Comparison of ENCODE assay signal across 13 cellular contexts in the genomic region with DNA sequence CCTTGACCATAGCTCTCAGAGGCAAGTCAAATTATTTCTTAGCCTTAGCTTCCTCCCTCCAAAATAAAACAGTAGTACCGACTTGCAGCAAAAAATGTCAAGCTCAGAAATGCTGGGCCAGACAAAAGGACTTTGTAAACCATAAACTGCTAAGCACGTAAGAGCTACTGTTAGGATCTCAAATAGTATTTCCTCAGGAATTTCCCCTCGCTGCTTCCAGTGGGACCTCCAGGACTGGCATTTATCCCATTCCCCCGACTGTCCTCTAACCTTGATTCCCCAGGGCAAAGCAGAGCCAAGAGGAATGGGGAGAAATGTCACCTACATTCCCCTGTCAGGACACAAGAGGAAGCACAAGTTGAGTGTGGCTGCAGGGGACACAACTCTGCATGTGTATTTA. TPM values are rescaled to one million over a fixed set of nuclear protein-coding genes. Genes with fewer than 3 reads are reported as not detected.
DNase-seq lines count a peak whose midpoint lies in the region; ATAC-seq and TF ChIP-seq lines count a peak whose summit lies in the region.
"Had no signal": no experiment of that assay in that cellular context is flagged by ENCODE, and none has a peak within 500 bp of the region (broad histone marks: within the 10 kb centered on the region; RNA-seq: fewer than 3 reads in every experiment).

No MANE protein-coding gene starts in this region.

- no peak overlapping the region for H3K9ac ChIP-seq in parathyroid adenoma

- H3K4me1 Mint-ChIP-seq in endothelial cell (ENCODE audit: unreplicated experiment): peaks cover 40% of the 10 kb centered on the region
- peaks cover 16% of the 10 kb centered on the region for H3K4me1 Mint-ChIP-seq in CD4-positive, alpha-beta T cell (ENCODE audit: low read depth)

- H3K4me3 Mint-ChIP-seq in endothelial cell (ENCODE audit: unreplicated experiment): peak overlapping the region; percentile 6
- H3K4me3 Mint-ChIP-seq in CD4-positive, alpha-beta T cell: no peak overlapping the region
- H3K4me3 Mint-ChIP-seq: WTC11 had no signal

- intact Hi-C loops in heart right ventricle (cut with DNase I): loop anchor here in 1 of 10 donors (5.0 kb wide), 1 partner anchor 50 kb away; no protein-coding TSS in a partner anchor
- intact Hi-C loops in Right ventricle myocardium inferior (cut with DNase I): no loop called here
- intact Hi-C loops in uterus (cut with DNase I; ENCODE audit: low total_unique reads): no loop called here
- intact Hi-C loops in CD4-positive, alpha-beta T cell (cut with DNase I, micrococcal nuclease): no loop called here

- 33 to 68% methylated on average over 4 of the region's 4 CpGs for WGBS in heart right ventricle, 2 donors

- CTCF ChIA-PET in CD4-positive, alpha-beta T cell (lab: Charles Lee): no interaction called here

- peak overlapping the region; percentile 74 to 100 (median 99) for H3K27ac ChIP-seq in heart right ventricle
- peak overlapping the region; percentile 16 for H3K27ac ChIP-seq in parathyroid adenoma
- peak overlapping the region; percentile 8 to 77 for H3K27ac ChIP-seq in uterus
- H3K27ac ChIP-seq in CD4-positive, alpha-beta T cell (ENCODE audit: low read depth, low read length): no peak overlapping the region

- H3K4me2 ChIP-seq in parathyroid adenoma (ENCODE audit: low read length): no peak overlapping the region

- H2AFZ ChIP-seq in parathyroid adenoma: no peak overlapping the region

- POLR2A ChIA-PET in CD4-positive, alpha-beta T cell (lab: Charles Lee): no interaction called here

- H3K27me3 ChIP-seq in heart right ventricle: no peaks in the 10 kb centered on the region
- H3K27me3 ChIP-seq in parathyroid adenoma (ENCODE audit: control insufficient read depth, insufficient read depth, low read length): no peaks in the 10 kb centered on the region
- no peaks in the 10 kb centered on the region for H3K27me3 ChIP-seq in uterus
- H3K27me3 ChIP-seq in CD4-positive, alpha-beta T cell (ENCODE audit: control insufficient read depth, insufficient read depth, low read length): no peaks in the 10 kb centered on the region
- H3K27me3 ChIP-seq: MG63 had no signal

- DNase-seq in heart right ventricle: no peak
- DNase-seq in Right ventricle myocardium inferior (ENCODE audit: missing footprints): no peak
- DNase-seq in endothelial cell (ENCODE audit: low spot score): no peak
- no peak for DNase-seq in uterus
- no peak for DNase-seq in activated gamma-delta T cell (lab: John Stamatoyannopoulos, UW)
- DNase-seq in CD4-positive, alpha-beta T cell: no peak
- DNase-seq: DMS153, MG63, NCI-H2171, retina had no signal

- TF ChIP-seq CTCF in heart right ventricle (IDR thresholded peaks at IDR 0.05) (no peak), endothelial cell (IDR thresholded peaks at IDR 0.05; ENCODE audit: unreplicated experiment) (no peak), parathyroid adenoma (IDR thresholded peaks at IDR 0.05) (no peak), uterus (IDR thresholded peaks at IDR 0.05) (no peak)
- no peak for TF ChIP-seq CTCF in CD4-positive, alpha-beta T cell (IDR thresholded peaks at IDR 0.05)

- no peak for ATAC-seq in heart right ventricle
- ATAC-seq in Right ventricle myocardium inferior: no peak
- ATAC-seq in CD4-positive, alpha-beta T cell (ENCODE audit: poor library complexity): no peak
- no peak for ATAC-seq in GM19351 (IDR thresholded peaks at IDR 0.05; ENCODE audit: unreplicated experiment)
- ATAC-seq: WTC11 had no signal

- H3K4me1 ChIP-seq in heart right ventricle: peaks cover 67 to 98% (median 95%) of the 10 kb centered on the region in 9 donors
- peaks cover 8% of the 10 kb centered on the region for H3K4me1 ChIP-seq in parathyroid adenoma
- H3K4me1 ChIP-seq in uterus: peaks cover 9 to 17% of the 10 kb centered on the region in 2 donors

- peaks cover 10% of the 10 kb centered on the region for H3K27me3 Mint-ChIP-seq in endothelial cell (ENCODE audit: unreplicated experiment)
- no peaks in the 10 kb centered on the region for H3K27me3 Mint-ChIP-seq in CD4-positive, alpha-beta T cell

- no peak for TF ChIP-seq POLR2A in uterus (IDR thresholded peaks at IDR 0.05)

- H3K9me3 Mint-ChIP-seq in endothelial cell (ENCODE audit: unreplicated experiment): no peaks in the 10 kb centered on the region
- H3K9me3 Mint-ChIP-seq in CD4-positive, alpha-beta T cell: no peaks in the 10 kb centered on the region
- H3K9me3 Mint-ChIP-seq: WTC11 had no signal

- H3K27ac Mint-ChIP-seq in endothelial cell (ENCODE audit: unreplicated experiment): no peak overlapping the region
- H3K27ac Mint-ChIP-seq in CD4-positive, alpha-beta T cell: no peak overlapping the region
- H3K27ac Mint-ChIP-seq: WTC11 had no signal

- H3K4me3 ChIP-seq in heart right ventricle: no peak overlapping the region
- no peak overlapping the region for H3K4me3 ChIP-seq in parathyroid adenoma (ENCODE audit: low read depth, low read length)
- H3K4me3 ChIP-seq in uterus: no peak overlapping the region
- H3K4me3 ChIP-seq: MG63 had no signal

- no peaks in the 10 kb centered on the region for H3K9me3 ChIP-seq in heart right ventricle
- H3K9me3 ChIP-seq in parathyroid adenoma (ENCODE audit: control insufficient read depth, low read length): no peaks in the 10 kb centered on the region
- no peaks in the 10 kb centered on the region for H3K9me3 ChIP-seq in uterus
- no peaks in the 10 kb centered on the region for H3K9me3 ChIP-seq in CD4-positive, alpha-beta T cell (ENCODE audit: control insufficient read depth, low read length)
- H3K9me3 ChIP-seq: MG63 had no signal

- H3K79me2 ChIP-seq in parathyroid adenoma: peaks cover 2% of the 10 kb centered on the region

- H3K36me3 Mint-ChIP-seq in endothelial cell (ENCODE audit: low read depth, unreplicated experiment): peaks cover 15% of the 10 kb centered on the region
- H3K36me3 Mint-ChIP-seq in CD4-positive, alpha-beta T cell (ENCODE audit: low read depth): peaks cover 31% of the 10 kb centered on the region
- H3K36me3 Mint-ChIP-seq: WTC11 had no signal

- H3K36me3 ChIP-seq in heart right ventricle: peaks cover 0 to 40% (median 6%) of the 10 kb centered on the region in 9 donors
- H3K36me3 ChIP-seq in parathyroid adenoma (ENCODE audit: control insufficient read depth, insufficient read depth, low read length): no peaks in the 10 kb centered on the region
- H3K36me3 ChIP-seq in uterus: no peaks in the 10 kb centered on the region

RNA-seq across cellular contexts. Expression of gene STOML1, which starts 4.4 kb away (rescaled TPM):
- total RNA-seq in heart right ventricle (10 to 100 TPM; 21.1 to 38.4 (median 27.2) TPM), Right ventricle myocardium inferior (31.2 TPM), endothelial cell (ENCODE audit: unreplicated experiment) (14.3 TPM), uterus (10 to 100 TPM in 2 of 4 donors, 1 to 10 TPM in 2; 4.4 to 16.6 (median 8.3) TPM)
- 10 to 100 TPM; 33.1 to 35.0 TPM for polyA plus RNA-seq in heart right ventricle
- total RNA-seq in CD4-positive, alpha-beta T cell: 1 to 10 TPM; 4.6 to 5.3 TPM

RNA-seq across cellular contexts. Expression of gene PML, which starts 6.9 kb away (rescaled TPM):
- total RNA-seq in heart right ventricle (10 to 100 TPM; 17.9 to 50.1 (median 22.5) TPM), Right ventricle myocardium inferior (22.3 TPM), endothelial cell (ENCODE audit: unreplicated experiment) (161 TPM), uterus (100 to 1,000 TPM in 2 of 4 donors, 10 to 100 TPM in 2; 39.0 to 118 (median 78.3) TPM)
- 10 to 100 TPM; 18.4 to 32.0 TPM for polyA plus RNA-seq in heart right ventricle
- total RNA-seq in CD4-positive, alpha-beta T cell: 10 to 100 TPM; 39.2 to 42.9 TPM
